1 cellular context compared by ENCODE assay signal in genomic region chr2:134897932-134898331, GRCh38.
TF ChIP-seq lines count a peak whose summit lies in the region.

No MANE protein-coding gene starts in this region.

TF ChIP-seq in K562, 482 proteins besides CTCF, POLR2A, EP300 and RAD21:
- TF ChIP-seq ZBTB9 (CRISPR knock-in tag; IDR thresholded peaks at IDR 0.05), result no peak
- TF ChIP-seq PRMT5 (CRISPR knock-in tag; IDR thresholded peaks at IDR 0.05), result no peak
- TF ChIP-seq DEAF1 (CRISPR knock-in tag; IDR thresholded peaks at IDR 0.05), result peak; percentile 73
- no peak for TF ChIP-seq ARHGAP35 (IDR thresholded peaks at IDR 0.05; ENCODE audit: partially characterized antibody)
- no peak for TF ChIP-seq HNRNPUL1 (IDR thresholded peaks at IDR 0.05; ENCODE audit: low read length)
- no peak for TF ChIP-seq CREB3 (tag; conservative IDR thresholded peaks at IDR 0.05; ENCODE audit: low read depth)
- no peak for TF ChIP-seq PCBP1 (IDR thresholded peaks at IDR 0.05; ENCODE audit: low read depth, low read length, poor library complexity, severe bottlenecking)
- TF ChIP-seq SRSF9 (IDR thresholded peaks at IDR 0.05; ENCODE audit: borderline replicate concordance, low read depth, low read length), result no peak
